Comparison of ENCODE assay signal across 29 cellular contexts in the genomic region with DNA sequence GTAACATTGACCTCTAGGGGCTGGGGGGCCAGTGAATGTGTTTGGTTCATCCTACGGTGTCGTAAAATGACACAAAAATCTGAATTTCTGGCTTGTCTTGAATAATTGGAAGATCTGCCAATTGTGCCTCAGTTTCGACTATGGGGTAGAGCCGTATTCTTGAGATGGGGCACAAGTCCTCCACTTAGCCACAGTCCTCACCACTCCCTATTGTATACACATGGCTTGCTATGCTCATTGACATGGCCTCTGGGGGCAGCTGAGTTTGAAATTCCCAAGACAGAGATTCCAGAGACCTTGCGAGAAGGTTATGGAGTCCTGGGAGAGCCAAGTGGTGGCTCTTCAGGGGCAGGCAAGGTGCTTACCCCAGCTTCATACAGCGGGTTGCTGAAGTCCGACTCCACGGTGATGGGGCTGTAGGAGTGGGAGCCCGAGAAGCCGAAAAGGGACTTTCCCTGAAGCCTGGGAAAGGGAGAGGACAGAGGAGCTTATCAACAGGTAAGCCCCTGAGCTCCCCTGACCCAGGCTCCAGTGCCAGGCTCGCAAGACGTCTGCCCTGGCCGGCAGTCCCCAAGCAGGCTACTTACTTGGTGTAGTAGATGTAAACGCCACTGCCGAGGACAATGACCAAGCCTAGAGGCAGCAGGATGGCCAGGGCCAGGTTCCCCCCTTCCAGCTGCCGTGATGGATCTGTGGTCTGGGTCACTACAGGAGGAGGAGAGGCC. TPM values are rescaled to one million over a fixed set of nuclear protein-coding genes. Genes with fewer than 3 reads are reported as not detected.
"Had no signal": no experiment of that assay in that cellular context is flagged by ENCODE, and none has a peak within 500 bp of the region (broad histone marks: within the 10 kb centered on the region; RNA-seq: fewer than 3 reads in every experiment).

No MANE protein-coding gene starts in this region.

- H3K9me3 Mint-ChIP-seq: naive thymus-derived CD4-positive, alpha-beta T cell; natural killer cell; nephron; neural progenitor cell; stimulated activated memory B cell treated with anti-CD40 and anti-IgM and Interleukin-4, amounts not matched to agents 10 μg/mL and 1 μg/mL and 100 μg/mL, for 72 hours; stimulated activated naive CD8-positive, alpha-beta T cell treated with anti-CD3 and anti-CD28 coated beads, Interleukin-15, amount 100 ng/mL, for 72 hours; type B pancreatic cell had no signal

- H3K27me3 ChIP-seq: pancreas, testis had no signal

- DNase-seq: naive thymus-derived CD4-positive, alpha-beta T cell; natural killer cell; occipital lobe; pancreas; psoas muscle; right cardiac atrium; spleen; stimulated activated CD4-positive, alpha-beta T cell treated with anti-CD3 and anti-CD28 coated beads, Interleukin-12 subunit alpha, Interleukin-12 subunit beta, amount 100 ng/mL, for 4 hours; stimulated activated CD4-positive, alpha-beta T cell treated with anti-CD3 and anti-CD28 coated beads, Interleukin-1b, Interleukin-23, amount 100 ng/mL, for 48 hours; stimulated activated CD4-positive, alpha-beta T cell treated with anti-CD3 and anti-CD28 coated beads, Interleukin-4, amount 100 ng/mL, for 1 hour; stimulated activated CD4-positive, alpha-beta T cell treated with anti-CD3 and anti-CD28 coated beads, Interleukin-4, amount 100 ng/mL, for 4 hours; stimulated activated CD8-positive, alpha-beta memory T cell treated with anti-CD3 and anti-CD28 coated beads, Interleukin-4, amount 100 ng/mL, for 48 hours; stimulated activated naive CD4-positive, alpha-beta T cell; stimulated activated naive CD8-positive, alpha-beta T cell treated with anti-CD3 and anti-CD28 coated beads, Interleukin-15, amount 100 ng/mL, for 72 hours; stimulated activated naive CD8-positive, alpha-beta T cell treated with anti-CD3 and anti-CD28 coated beads, Interleukin-15, Interleukin-2, amounts not matched to agents 100 U/mL and 50 U/mL, for 24 hours; substantia nigra; testis; tibial artery; transverse colon; upper lobe of right lung; uterus had no signal

- H3K27ac ChIP-seq: neural progenitor cell, pancreas, psoas muscle, skin epidermis, spleen, suprapubic skin, testis, tibial artery, transverse colon, upper lobe of right lung, uterus had no signal

- H3K9ac ChIP-seq: neural progenitor cell had no signal

- H2AFZ ChIP-seq: neural progenitor cell had no signal

- H3K9me3 ChIP-seq: pancreas, psoas muscle, spleen, suprapubic skin, testis, tibial artery, transverse colon, upper lobe of right lung, uterus had no signal

- H3K4me3 ChIP-seq: neural progenitor cell, pancreas, psoas muscle, skin epidermis, smooth muscle cell, spleen, suprapubic skin, testis, tibial artery, transverse colon, upper lobe of right lung, uterus had no signal

- ATAC-seq: naive thymus-derived CD4-positive, alpha-beta T cell; natural killer cell; pancreas; psoas muscle; sciatic nerve; stimulated activated memory B cell treated with anti-CD40 and anti-IgM and Interleukin-4, amounts not matched to agents 10 μg/mL and 1 μg/mL and 100 μg/mL, for 72 hours; stimulated activated naive CD8-positive, alpha-beta T cell treated with anti-CD3 and anti-CD28 coated beads, Interleukin-15, amount 100 ng/mL, for 72 hours; stimulated activated naive CD8-positive, alpha-beta T cell treated with anti-CD3 and anti-CD28 coated beads, Interleukin-15, Interleukin-2, amounts not matched to agents 100 U/mL and 50 U/mL, for 24 hours; upper lobe of right lung had no signal

- H3K36me3 ChIP-seq: neural progenitor cell, pancreas, spleen, suprapubic skin, tibial artery, transverse colon, upper lobe of right lung, uterus had no signal

- H3K27ac Mint-ChIP-seq: natural killer cell; nephron; neural progenitor cell; stimulated activated memory B cell treated with anti-CD40 and anti-IgM and Interleukin-4, amounts not matched to agents 10 μg/mL and 1 μg/mL and 100 μg/mL, for 72 hours; type B pancreatic cell had no signal

- H3K4me3 Mint-ChIP-seq: naive thymus-derived CD4-positive, alpha-beta T cell; natural killer cell; nephron; neural progenitor cell; stimulated activated memory B cell treated with anti-CD40 and anti-IgM and Interleukin-4, amounts not matched to agents 10 μg/mL and 1 μg/mL and 100 μg/mL, for 72 hours; stimulated activated naive CD8-positive, alpha-beta T cell treated with anti-CD3 and anti-CD28 coated beads, Interleukin-15, amount 100 ng/mL, for 72 hours; type B pancreatic cell had no signal

- H3K36me3 Mint-ChIP-seq: naive thymus-derived CD4-positive, alpha-beta T cell; natural killer cell; neural progenitor cell; stimulated activated memory B cell treated with anti-CD40 and anti-IgM and Interleukin-4, amounts not matched to agents 10 μg/mL and 1 μg/mL and 100 μg/mL, for 72 hours; type B pancreatic cell had no signal

- H3K4me2 ChIP-seq: neural progenitor cell, smooth muscle cell had no signal

- FAIRE-seq: pancreas had no signal

- H3K4me1 ChIP-seq: neural progenitor cell, pancreas, psoas muscle, testis, uterus had no signal

- H3K4me1 Mint-ChIP-seq: nephron had no signal

RNA-seq across cellular contexts. Expression of a gene that starts 27.4 kb away (rescaled TPM):
- polyA plus RNA-seq: naive thymus-derived CD4-positive, alpha-beta T cell had no signal

RNA-seq across cellular contexts. Expression of a gene that starts 28.3 kb away (rescaled TPM):
- total RNA-seq: natural killer cell had no signal
- polyA plus RNA-seq: naive thymus-derived CD4-positive, alpha-beta T cell had no signal
